ENCODE assay signal across 1 cellular context in genomic region chr11:61814958-61815789, GRCh38.
TF ChIP-seq lines count a peak whose summit lies in the region.

No MANE protein-coding gene starts in this region.

TF ChIP-seq in HepG2, 621 proteins besides CTCF, POLR2A, EP300 and RAD21 (continued from another document and continues in another):
- TF ChIP-seq ZNF331 (CRISPR knock-in tag; IDR thresholded peaks at IDR 0.05) (0 out of 2 replicates have a peak, but pooled peaks have one; percentile 10), SP1 (IDR thresholded peaks at IDR 0.05) (no peak), SP1 (CRISPR knock-in tag; IDR thresholded peaks at IDR 0.05) (peak; percentile 70), CEBPG (CRISPR knock-in tag; IDR thresholded peaks at IDR 0.05) (peak; percentile 70), DZIP1 (CRISPR knock-in tag; IDR thresholded peaks at IDR 0.05) (peak; percentile 98), GABPB1 (CRISPR knock-in tag; IDR thresholded peaks at IDR 0.05) (peak; percentile 69; the same call in 1 of the 2 replicates), IRX3 (CRISPR knock-in tag; IDR thresholded peaks at IDR 0.05; ENCODE audit: borderline replicate concordance, low read depth) (peak; percentile 25; the same call in 1 of the 2 replicates), CSRNP2 (CRISPR knock-in tag; conservative IDR thresholded peaks at IDR 0.05; ENCODE audit: low read depth) (no peak), YEATS4 (CRISPR knock-in tag; IDR thresholded peaks at IDR 0.05; ENCODE audit: borderline replicate concordance) (peak; percentile 58; the same call in 1 of the 2 replicates), ZBTB7B (CRISPR knock-in tag; IDR thresholded peaks at IDR 0.05) (0 out of 2 replicates have a peak, but pooled peaks have one; percentile 7), CENPT (CRISPR knock-in tag; IDR thresholded peaks at IDR 0.05; ENCODE audit: low read depth) (no peak), ZNF136 (CRISPR knock-in tag; IDR thresholded peaks at IDR 0.05; ENCODE audit: low read depth) (peak; percentile 3; the same call in 1 of the 2 replicates), ELF3 (CRISPR knock-in tag; IDR thresholded peaks at IDR 0.05) (no peak; the same call in 1 of the 2 replicates), IRF2 (CRISPR knock-in tag; IDR thresholded peaks at IDR 0.05) (peak; percentile 23; the same call in 1 of the 2 replicates), MAX (IDR thresholded peaks at IDR 0.05) (peak; percentile 79), CREB3 (CRISPR knock-in tag; IDR thresholded peaks at IDR 0.05) (0 out of 2 replicates have a peak, but pooled peaks have one; percentile 53), ZNF362 (CRISPR knock-in tag; IDR thresholded peaks at IDR 0.05; ENCODE audit: borderline replicate concordance) (no peak), GFI1 (CRISPR knock-in tag; IDR thresholded peaks at IDR 0.05; ENCODE audit: borderline replicate concordance) (0 out of 2 replicates have a peak, but pooled peaks have one; percentile 76), SATB2 (CRISPR knock-in tag; IDR thresholded peaks at IDR 0.05) (no peak; the same call in 1 of the 2 replicates), ZNF616 (CRISPR knock-in tag; IDR thresholded peaks at IDR 0.05; ENCODE audit: low read depth) (no peak; the same call in 1 of the 2 replicates), SIN3B (IDR thresholded peaks at IDR 0.05; ENCODE audit: low read length) (no peak), HDAC1 (CRISPR knock-in tag; IDR thresholded peaks at IDR 0.05) (0 out of 2 replicates have a peak, but pooled peaks have one; percentile 49), BCL3 (CRISPR knock-in tag; IDR thresholded peaks at IDR 0.05) (peak; percentile 15; the same call in 1 of the 2 replicates), BHLHE40 (IDR thresholded peaks at IDR 0.05; ENCODE audit: low read length) (0 out of 2 replicates have a peak, but pooled peaks have one; percentile 39), MXD3 (CRISPR knock-in tag; IDR thresholded peaks at IDR 0.05) (no peak; the same call in none of the 2 replicates), MNT (IDR thresholded peaks at IDR 0.05) (peak; percentile 48), ZBTB20 (CRISPR knock-in tag; IDR thresholded peaks at IDR 0.05; ENCODE audit: borderline replicate concordance, low read depth) (peak; percentile 41; the same call in 1 of the 2 replicates), IRF9 (CRISPR knock-in tag; IDR thresholded peaks at IDR 0.05; ENCODE audit: borderline replicate concordance) (peak; percentile 37; the same call in 1 of the 2 replicates), ZNF597 (CRISPR knock-in tag; IDR thresholded peaks at IDR 0.05) (peak; percentile 74), ZNF260 (CRISPR knock-in tag; IDR thresholded peaks at IDR 0.05; ENCODE audit: borderline replicate concordance, low read depth) (no peak), ZNF672 (CRISPR knock-in tag; IDR thresholded peaks at IDR 0.05) (no peak), ZNF784 (CRISPR knock-in tag; IDR thresholded peaks at IDR 0.05; ENCODE audit: borderline replicate concordance) (no peak), TEAD3 (CRISPR knock-in tag; optimal IDR thresholded peaks at IDR 0.05; ENCODE audit: borderline replicate concordance) (peak; percentile 75), ZIK1 (CRISPR knock-in tag; IDR thresholded peaks at IDR 0.05; ENCODE audit: borderline replicate concordance, low read depth) (peak; percentile 26), ZNF549 (CRISPR knock-in tag; IDR thresholded peaks at IDR 0.05) (peak; percentile 82; the same call in 1 of the 2 replicates), HOXD1 (CRISPR knock-in tag; IDR thresholded peaks at IDR 0.05) (peak; percentile 80; the same call in 1 of the 2 replicates), KDM2A (CRISPR knock-in tag; IDR thresholded peaks at IDR 0.05; ENCODE audit: borderline replicate concordance, low read depth) (peak; percentile 77), HDAC2 (CRISPR knock-in tag; IDR thresholded peaks at IDR 0.05) (peak; percentile 56), CHCHD3 (CRISPR knock-in tag; IDR thresholded peaks at IDR 0.05) (peak; percentile 83; the same call in 1 of the 2 replicates), ZBTB3 (CRISPR knock-in tag; IDR thresholded peaks at IDR 0.05; ENCODE audit: borderline replicate concordance, low read depth) (0 out of 2 replicates have a peak, but pooled peaks have one; percentile 12), ZNF235 (CRISPR knock-in tag; IDR thresholded peaks at IDR 0.05; ENCODE audit: borderline replicate concordance) (no peak), ZNF354B (CRISPR knock-in tag; IDR thresholded peaks at IDR 0.05) (no peak), ZNF12 (CRISPR knock-in tag; IDR thresholded peaks at IDR 0.05) (peak; percentile 92), RFXANK (CRISPR knock-in tag; IDR thresholded peaks at IDR 0.05) (peak; percentile 36; the same call in 1 of the 2 replicates), POGK (CRISPR knock-in tag; conservative IDR thresholded peaks at IDR 0.05) (peak; percentile 89; the same call in 1 of the 2 replicates), NFYB (CRISPR knock-in tag; IDR thresholded peaks at IDR 0.05) (peak; percentile 83), YEATS2 (CRISPR knock-in tag; IDR thresholded peaks at IDR 0.05; ENCODE audit: borderline replicate concordance) (peak; percentile 24; the same call in 1 of the 2 replicates), POLR2AphosphoS2 (IDR thresholded peaks at IDR 0.05; ENCODE audit: low read depth, low read length) (peak; percentile 47; the same call in 1 of the 2 replicates), ARHGAP35 (CRISPR knock-in tag; IDR thresholded peaks at IDR 0.05; ENCODE audit: borderline replicate concordance) (no peak), FOXM1 (CRISPR knock-in tag; IDR thresholded peaks at IDR 0.05) (no peak)
